ENCODE assay signal across 2 cellular contexts in the genomic region with DNA sequence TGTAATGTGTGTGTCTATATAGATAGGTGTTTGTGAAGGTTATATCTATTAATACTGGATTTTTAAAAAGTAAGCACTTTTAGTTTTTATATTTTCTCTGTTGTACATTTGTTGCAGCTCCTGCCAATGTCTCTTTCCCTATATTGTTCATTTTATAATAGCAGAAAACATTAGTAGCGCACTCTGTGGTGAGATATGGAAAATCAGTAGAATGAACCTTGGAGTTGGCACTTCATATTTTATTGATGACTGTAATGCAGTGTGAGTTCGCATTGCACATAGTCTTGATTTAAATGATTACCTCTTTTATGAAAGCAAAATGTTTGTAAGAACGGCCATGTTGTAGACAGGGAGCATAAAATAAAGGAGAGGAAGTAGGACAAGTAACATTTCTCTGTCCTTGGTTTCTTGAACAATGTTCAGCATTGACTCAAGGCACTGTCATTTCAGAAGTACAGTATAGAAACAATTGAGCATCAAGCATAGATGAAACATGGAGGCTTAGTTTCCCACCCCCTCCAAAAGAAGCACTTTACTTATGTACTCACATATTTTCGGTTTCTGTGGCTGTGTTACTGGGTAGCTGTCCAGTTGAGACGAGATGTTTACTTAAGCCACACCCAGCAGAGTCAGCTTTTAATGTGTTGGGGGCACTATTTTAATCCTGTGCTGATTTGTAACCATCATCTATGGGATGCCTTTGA.
TF ChIP-seq lines count a peak whose summit lies in the region.

No MANE protein-coding gene starts in this region.

TF ChIP-seq in A549, 52 proteins besides CTCF, POLR2A, EP300 and RAD21 (continued from another document):
- TF ChIP-seq, protein P1, sequence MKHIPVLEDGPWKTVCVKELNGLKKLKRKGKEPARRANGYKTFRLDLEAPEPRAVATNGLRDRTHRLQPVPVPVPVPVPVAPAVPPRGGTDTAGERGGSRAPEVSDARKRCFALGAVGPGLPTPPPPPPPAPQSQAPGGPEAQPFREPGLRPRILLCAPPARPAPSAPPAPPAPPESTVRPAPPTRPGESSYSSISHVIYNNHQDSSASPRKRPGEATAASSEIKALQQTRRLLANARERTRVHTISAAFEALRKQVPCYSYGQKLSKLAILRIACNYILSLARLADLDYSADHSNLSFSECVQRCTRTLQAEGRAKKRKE (CRISPR knock-in tag; IDR thresholded peaks at IDR 0.05; ENCODE audit: low read depth): no peak
- TF ChIP-seq SREBF2 (IDR thresholded peaks at IDR 0.05): no peak
- TF ChIP-seq CHD4 (IDR thresholded peaks at IDR 0.05; ENCODE audit: borderline replicate concordance): no peak
- TF ChIP-seq, protein P2, sequence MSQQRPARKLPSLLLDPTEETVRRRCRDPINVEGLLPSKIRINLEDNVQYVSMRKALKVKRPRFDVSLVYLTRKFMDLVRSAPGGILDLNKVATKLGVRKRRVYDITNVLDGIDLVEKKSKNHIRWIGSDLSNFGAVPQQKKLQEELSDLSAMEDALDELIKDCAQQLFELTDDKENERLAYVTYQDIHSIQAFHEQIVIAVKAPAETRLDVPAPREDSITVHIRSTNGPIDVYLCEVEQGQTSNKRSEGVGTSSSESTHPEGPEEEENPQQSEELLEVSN (IDR thresholded peaks at IDR 0.05; ENCODE audit: borderline replicate concordance, low read depth): no peak
- TF ChIP-seq MAZ (IDR thresholded peaks at IDR 0.05; ENCODE audit: borderline replicate concordance, low read depth, low read length): no peak
- no peak for TF ChIP-seq RFX5 (IDR thresholded peaks at IDR 0.05)
- peak; percentile 50 for TF ChIP-seq MAFK (IDR thresholded peaks at IDR 0.05; ENCODE audit: partially characterized antibody)
- TF ChIP-seq PHF8 (IDR thresholded peaks at IDR 0.05; ENCODE audit: borderline replicate concordance, low read depth): no peak
- no peak for TF ChIP-seq ZFP36 (IDR thresholded peaks at IDR 0.05; ENCODE audit: borderline replicate concordance, partially characterized antibody)
- TF ChIP-seq HOXA7 (CRISPR knock-in tag; IDR thresholded peaks at IDR 0.05): no peak
- TF ChIP-seq FOXS1 (CRISPR knock-in tag; IDR thresholded peaks at IDR 0.05): peak; percentile 45; the same call in 1 of the 2 replicates

TF ChIP-seq in HEK293, 187 proteins besides CTCF, POLR2A, EP300 and RAD21 (continued from another document):
- TF ChIP-seq, protein P3, sequence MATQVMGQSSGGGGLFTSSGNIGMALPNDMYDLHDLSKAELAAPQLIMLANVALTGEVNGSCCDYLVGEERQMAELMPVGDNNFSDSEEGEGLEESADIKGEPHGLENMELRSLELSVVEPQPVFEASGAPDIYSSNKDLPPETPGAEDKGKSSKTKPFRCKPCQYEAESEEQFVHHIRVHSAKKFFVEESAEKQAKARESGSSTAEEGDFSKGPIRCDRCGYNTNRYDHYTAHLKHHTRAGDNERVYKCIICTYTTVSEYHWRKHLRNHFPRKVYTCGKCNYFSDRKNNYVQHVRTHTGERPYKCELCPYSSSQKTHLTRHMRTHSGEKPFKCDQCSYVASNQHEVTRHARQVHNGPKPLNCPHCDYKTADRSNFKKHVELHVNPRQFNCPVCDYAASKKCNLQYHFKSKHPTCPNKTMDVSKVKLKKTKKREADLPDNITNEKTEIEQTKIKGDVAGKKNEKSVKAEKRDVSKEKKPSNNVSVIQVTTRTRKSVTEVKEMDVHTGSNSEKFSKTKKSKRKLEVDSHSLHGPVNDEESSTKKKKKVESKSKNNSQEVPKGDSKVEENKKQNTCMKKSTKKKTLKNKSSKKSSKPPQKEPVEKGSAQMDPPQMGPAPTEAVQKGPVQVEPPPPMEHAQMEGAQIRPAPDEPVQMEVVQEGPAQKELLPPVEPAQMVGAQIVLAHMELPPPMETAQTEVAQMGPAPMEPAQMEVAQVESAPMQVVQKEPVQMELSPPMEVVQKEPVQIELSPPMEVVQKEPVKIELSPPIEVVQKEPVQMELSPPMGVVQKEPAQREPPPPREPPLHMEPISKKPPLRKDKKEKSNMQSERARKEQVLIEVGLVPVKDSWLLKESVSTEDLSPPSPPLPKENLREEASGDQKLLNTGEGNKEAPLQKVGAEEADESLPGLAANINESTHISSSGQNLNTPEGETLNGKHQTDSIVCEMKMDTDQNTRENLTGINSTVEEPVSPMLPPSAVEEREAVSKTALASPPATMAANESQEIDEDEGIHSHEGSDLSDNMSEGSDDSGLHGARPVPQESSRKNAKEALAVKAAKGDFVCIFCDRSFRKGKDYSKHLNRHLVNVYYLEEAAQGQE (tag by site-specific recombination; IDR thresholded peaks at IDR 0.05): peak; percentile 73
- TF ChIP-seq KLF7 (tag by site-specific recombination; IDR thresholded peaks at IDR 0.05; ENCODE audit: borderline replicate concordance): peak; percentile 25; the same call in 1 of the 2 replicates
- TF ChIP-seq ZNF16 (tag by site-specific recombination; IDR thresholded peaks at IDR 0.05; ENCODE audit: low read depth): no peak
- TF ChIP-seq, protein P4, sequence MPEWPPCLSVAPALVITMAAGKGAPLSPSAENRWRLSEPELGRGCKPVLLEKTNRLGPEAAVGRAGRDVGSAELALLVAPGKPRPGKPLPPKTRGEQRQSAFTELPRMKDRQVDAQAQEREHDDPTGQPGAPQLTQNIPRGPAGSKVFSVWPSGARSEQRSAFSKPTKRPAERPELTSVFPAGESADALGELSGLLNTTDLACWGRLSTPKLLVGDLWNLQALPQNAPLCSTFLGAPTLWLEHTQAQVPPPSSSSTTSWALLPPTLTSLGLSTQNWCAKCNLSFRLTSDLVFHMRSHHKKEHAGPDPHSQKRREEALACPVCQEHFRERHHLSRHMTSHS (tag by site-specific recombination; IDR thresholded peaks at IDR 0.05): no peak
- TF ChIP-seq, protein P5, sequence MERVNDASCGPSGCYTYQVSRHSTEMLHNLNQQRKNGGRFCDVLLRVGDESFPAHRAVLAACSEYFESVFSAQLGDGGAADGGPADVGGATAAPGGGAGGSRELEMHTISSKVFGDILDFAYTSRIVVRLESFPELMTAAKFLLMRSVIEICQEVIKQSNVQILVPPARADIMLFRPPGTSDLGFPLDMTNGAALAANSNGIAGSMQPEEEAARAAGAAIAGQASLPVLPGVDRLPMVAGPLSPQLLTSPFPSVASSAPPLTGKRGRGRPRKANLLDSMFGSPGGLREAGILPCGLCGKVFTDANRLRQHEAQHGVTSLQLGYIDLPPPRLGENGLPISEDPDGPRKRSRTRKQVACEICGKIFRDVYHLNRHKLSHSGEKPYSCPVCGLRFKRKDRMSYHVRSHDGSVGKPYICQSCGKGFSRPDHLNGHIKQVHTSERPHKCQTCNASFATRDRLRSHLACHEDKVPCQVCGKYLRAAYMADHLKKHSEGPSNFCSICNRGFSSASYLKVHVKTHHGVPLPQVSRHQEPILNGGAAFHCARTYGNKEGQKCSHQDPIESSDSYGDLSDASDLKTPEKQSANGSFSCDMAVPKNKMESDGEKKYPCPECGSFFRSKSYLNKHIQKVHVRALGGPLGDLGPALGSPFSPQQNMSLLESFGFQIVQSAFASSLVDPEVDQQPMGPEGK (tag by site-specific recombination; IDR thresholded peaks at IDR 0.05): peak; percentile 37
- TF ChIP-seq ZNF341 (tag by site-specific recombination; IDR thresholded peaks at IDR 0.05; ENCODE audit: low read depth): no peak
- TF ChIP-seq, protein P6, sequence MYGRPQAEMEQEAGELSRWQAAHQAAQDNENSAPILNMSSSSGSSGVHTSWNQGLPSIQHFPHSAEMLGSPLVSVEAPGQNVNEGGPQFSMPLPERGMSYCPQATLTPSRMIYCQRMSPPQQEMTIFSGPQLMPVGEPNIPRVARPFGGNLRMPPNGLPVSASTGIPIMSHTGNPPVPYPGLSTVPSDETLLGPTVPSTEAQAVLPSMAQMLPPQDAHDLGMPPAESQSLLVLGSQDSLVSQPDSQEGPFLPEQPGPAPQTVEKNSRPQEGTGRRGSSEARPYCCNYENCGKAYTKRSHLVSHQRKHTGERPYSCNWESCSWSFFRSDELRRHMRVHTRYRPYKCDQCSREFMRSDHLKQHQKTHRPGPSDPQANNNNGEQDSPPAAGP (tag by site-specific recombination; IDR thresholded peaks at IDR 0.05): no peak
- no peak for TF ChIP-seq HOXC10 (CRISPR knock-in tag; IDR thresholded peaks at IDR 0.05)
- TF ChIP-seq KLF9 (tag by site-specific recombination; IDR thresholded peaks at IDR 0.05; ENCODE audit: low read depth): 0 out of 2 replicates have a peak, but pooled peaks have one; percentile 33
- TF ChIP-seq, protein P7, sequence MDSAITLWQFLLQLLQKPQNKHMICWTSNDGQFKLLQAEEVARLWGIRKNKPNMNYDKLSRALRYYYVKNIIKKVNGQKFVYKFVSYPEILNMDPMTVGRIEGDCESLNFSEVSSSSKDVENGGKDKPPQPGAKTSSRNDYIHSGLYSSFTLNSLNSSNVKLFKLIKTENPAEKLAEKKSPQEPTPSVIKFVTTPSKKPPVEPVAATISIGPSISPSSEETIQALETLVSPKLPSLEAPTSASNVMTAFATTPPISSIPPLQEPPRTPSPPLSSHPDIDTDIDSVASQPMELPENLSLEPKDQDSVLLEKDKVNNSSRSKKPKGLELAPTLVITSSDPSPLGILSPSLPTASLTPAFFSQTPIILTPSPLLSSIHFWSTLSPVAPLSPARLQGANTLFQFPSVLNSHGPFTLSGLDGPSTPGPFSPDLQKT (IDR thresholded peaks at IDR 0.05; ENCODE audit: borderline replicate concordance, low read depth, low read length): no peak
- TF ChIP-seq, protein P8, sequence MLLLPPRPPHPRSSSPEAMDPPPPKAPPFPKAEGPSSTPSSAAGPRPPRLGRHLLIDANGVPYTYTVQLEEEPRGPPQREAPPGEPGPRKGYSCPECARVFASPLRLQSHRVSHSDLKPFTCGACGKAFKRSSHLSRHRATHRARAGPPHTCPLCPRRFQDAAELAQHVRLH (tag by site-specific recombination; IDR thresholded peaks at IDR 0.05): no peak
